30 cellular contexts compared by ENCODE assay signal in genomic region chr7:130974794-130975193, GRCh38.
DNase-seq lines count a peak whose midpoint lies in the region; ATAC-seq and TF ChIP-seq lines count a peak whose summit lies in the region.
"Had no signal": no experiment of that assay in that cellular context is flagged by ENCODE, and none has a peak within 500 bp of the region (broad histone marks: within the 10 kb centered on the region; RNA-seq: fewer than 3 reads in every experiment).

No MANE protein-coding gene starts in this region.

- H3K27ac ChIP-seq in CD4-positive, alpha-beta memory T cell (ENCODE audit: low read depth, low read length), result no peak overlapping the region
- no peak overlapping the region for H3K27ac ChIP-seq in foreskin keratinocyte
- H3K27ac ChIP-seq: brain microvascular endothelial cell, left ventricle myocardium inferior, Peyer's patch had no signal

- peak overlapping the region in 6 of 7 donors; percentile 13 to 85 (median 62) for H3K27ac Mint-ChIP-seq in CD4-positive, alpha-beta memory T cell
- peak overlapping the region; percentile 96 for H3K27ac Mint-ChIP-seq in activated T-helper 17 cell treated with anti-CD3 and anti-CD28 coated beads, Interleukin-2, amount 50 U/mL, for 72 hours
- H3K27ac Mint-ChIP-seq in memory B cell, result peak overlapping the region; percentile 43

- no peak for TF ChIP-seq CTCF in foreskin keratinocyte (conservative IDR thresholded peaks at IDR 0.05)

- H3K36me3 ChIP-seq in CD4-positive, alpha-beta memory T cell (ENCODE audit: insufficient read depth, low read length), result no peaks in the 10 kb centered on the region
- H3K36me3 ChIP-seq: brain microvascular endothelial cell, Peyer's patch had no signal

- peak overlapping the region in 1 of 8 donors; percentile 37 for H3K4me3 Mint-ChIP-seq in CD4-positive, alpha-beta memory T cell
- H3K4me3 Mint-ChIP-seq in activated T-helper 17 cell treated with anti-CD3 and anti-CD28 coated beads, Interleukin-2, amount 50 U/mL, for 72 hours, result peak overlapping the region; percentile 83
- no peak overlapping the region for H3K4me3 Mint-ChIP-seq in memory B cell
- H3K4me3 Mint-ChIP-seq: B cell had no signal

- CTCF ChIA-PET in CD4-positive, alpha-beta memory T cell (lab: Charles Lee; ENCODE audit: partially characterized antibody), result no interaction called here

- ATAC-seq in activated T-helper 17 cell treated with anti-CD3 and anti-CD28 coated beads, Interleukin-2, amount 50 U/mL, for 72 hours (replicated peaks), result no peak
- ATAC-seq in memory B cell (ENCODE audit: low read depth) (no peak), GM21529 (IDR thresholded peaks at IDR 0.05; ENCODE audit: unreplicated experiment) (no peak), HG03139 (IDR thresholded peaks at IDR 0.05; ENCODE audit: unreplicated experiment) (no peak), foreskin keratinocyte (no peak)
- ATAC-seq: naive thymus-derived CD8-positive, alpha-beta T cell had no signal

- POLR2A ChIA-PET in CD4-positive, alpha-beta memory T cell (lab: Charles Lee; ENCODE audit: partially characterized antibody), result interaction anchor here (1.0 to 1.2 kb wide), 3 partner anchors 9 to 24 kb away, joined by 3 to 5 read pairs (median 3); no protein-coding TSS in a partner anchor

- H3K9me3 Mint-ChIP-seq in CD4-positive, alpha-beta memory T cell, result peaks cover 0 to 9% (median 0%) of the 10 kb centered on the region in 8 donors
- H3K9me3 Mint-ChIP-seq in activated T-helper 17 cell treated with anti-CD3 and anti-CD28 coated beads, Interleukin-2, amount 50 U/mL, for 72 hours, result no peaks in the 10 kb centered on the region
- H3K9me3 Mint-ChIP-seq in memory B cell, result no peaks in the 10 kb centered on the region

- no peak overlapping the region for H3K4me3 ChIP-seq in CD4-positive, alpha-beta memory T cell (ENCODE audit: low read length in 2 of 2)
- H3K4me3 ChIP-seq: HAP-1, left ventricle myocardium inferior, Peyer's patch had no signal

- H3K27me3 Mint-ChIP-seq in CD4-positive, alpha-beta memory T cell, result no peaks in the 10 kb centered on the region
- no peaks in the 10 kb centered on the region for H3K27me3 Mint-ChIP-seq in activated T-helper 17 cell treated with anti-CD3 and anti-CD28 coated beads, Interleukin-2, amount 50 U/mL, for 72 hours
- no peaks in the 10 kb centered on the region for H3K27me3 Mint-ChIP-seq in memory B cell
- H3K27me3 Mint-ChIP-seq: B cell; naive thymus-derived CD8-positive, alpha-beta T cell had no signal

- peak; percentile 58 for DNase-seq in activated CD8-positive, alpha-beta memory T cell treated with anti-CD3 and anti-CD28 coated beads for 24 hours
- no peak for DNase-seq in activated CD8-positive, alpha-beta memory T cell treated with anti-CD3 and anti-CD28 coated beads, Interleukin-2, amount 50 U/mL, for 48 hours
- DNase-seq in CD4-positive, alpha-beta memory T cell, result peak in 1 of 5 donors; percentile 22
- DNase-seq in memory B cell (ENCODE audit: low spot score in 2 of 2) (no peak), foreskin keratinocyte (no peak)
- DNase-seq: activated CD4-positive, CD25-positive, alpha-beta regulatory T cell; amniotic stem cell; brain microvascular endothelial cell; COR-L47; DMS79 treated with DMSO at 0.1 percent for 48 hours; GF-D8; KBM-7; left ventricle myocardium inferior; midbrain; naive thymus-derived CD8-positive, alpha-beta T cell; NCI-H1105; NCI-H2029; NCI-H69; Peyer's patch; SIG-M5; small intestine; stimulated activated CD4-positive, alpha-beta T cell treated with anti-CD3 and anti-CD28 coated beads, Interleukin-1b, Interleukin-23, amount 100 ng/mL, for 48 hours; stimulated activated CD8-positive, alpha-beta memory T cell treated with anti-CD3 and anti-CD28 coated beads, Interleukin-4, amount 100 ng/mL, for 48 hours; T1000; trophoblast cell had no signal

- peaks cover 52% of the 10 kb centered on the region for H3K4me1 ChIP-seq in CD4-positive, alpha-beta memory T cell (ENCODE audit: insufficient read depth, low read length)
- H3K4me1 ChIP-seq in foreskin keratinocyte, result no peaks in the 10 kb centered on the region
- H3K4me1 ChIP-seq: HAP-1 had no signal

- H3K27me3 ChIP-seq in CD4-positive, alpha-beta memory T cell (ENCODE audit: insufficient read depth, low read length), result no peaks in the 10 kb centered on the region
- no peaks in the 10 kb centered on the region for H3K27me3 ChIP-seq in foreskin keratinocyte
- H3K27me3 ChIP-seq: brain microvascular endothelial cell, Peyer's patch had no signal

- no peaks in the 10 kb centered on the region for H3K9me3 ChIP-seq in CD4-positive, alpha-beta memory T cell (ENCODE audit: control insufficient read depth in 1 of 2, low read length in 2 of 2)
- H3K9me3 ChIP-seq: HAP-1 had no signal

- intact Hi-C loops in CD4-positive, alpha-beta memory T cell (cut with micrococcal nuclease), result no loop called here

- peaks cover 36 to 59% of the 10 kb centered on the region in 2 donors for H3K36me3 Mint-ChIP-seq in CD4-positive, alpha-beta memory T cell
- peaks cover 96% of the 10 kb centered on the region for H3K36me3 Mint-ChIP-seq in activated T-helper 17 cell treated with anti-CD3 and anti-CD28 coated beads, Interleukin-2, amount 50 U/mL, for 72 hours (ENCODE audit: low read depth)
- H3K36me3 Mint-ChIP-seq in memory B cell, result peaks cover 41% of the 10 kb centered on the region

- H3K4me1 Mint-ChIP-seq in CD4-positive, alpha-beta memory T cell, result peaks cover 47 to 79% (median 68%) of the 10 kb centered on the region in 4 donors
- H3K4me1 Mint-ChIP-seq in activated T-helper 17 cell treated with anti-CD3 and anti-CD28 coated beads, Interleukin-2, amount 50 U/mL, for 72 hours, result peaks cover 60% of the 10 kb centered on the region
- H3K4me1 Mint-ChIP-seq in memory B cell, result peaks cover 22% of the 10 kb centered on the region

Comparison
In these comparisons a context has a peak if more than half of its experiments do, and no peak if none do; other contexts are left out.
1. H3K27ac Mint-ChIP-seq: peak in every context shown above with its lines; median percentile 96 in activated T-helper 17 cell treated with anti-CD3 and anti-CD28 coated beads, Interleukin-2, amount 50 U/mL, for 72 hours; 62 in CD4-positive, alpha-beta memory T cell; 43 in memory B cell.